8 cellular contexts compared by ENCODE assay signal in genomic region chr1:28249013-28249870, GRCh38. TPM values are rescaled to one million over a fixed set of nuclear protein-coding genes. Genes with fewer than 3 reads are reported as not detected.
A peak's percentile ranks its signal among the peaks of the same experiment; 100 is the strongest.
DNase-seq lines count a peak whose midpoint lies in the region; ATAC-seq and TF ChIP-seq lines count a peak whose summit lies in the region.

No MANE protein-coding gene starts in this region.

- POLR2A ChIA-PET in WTC11 (lab: Charles Lee) = interaction anchor here (0.6 to 2.6 kb wide), 17 partner anchors 10 to 587 kb away, joined by 3 to 20 read pairs (median 5); partner anchors contain the start of genes ATP5IF1, MED18, PHACTR4 and SESN2

- TF ChIP-seq POLR2A in esophagus squamous epithelium (IDR thresholded peaks at IDR 0.05) = no peak

- DNase-seq in activated CD4-positive, CD25-positive, alpha-beta regulatory T cell treated with anti-CD3 and anti-CD28 coated beads, Interleukin-2, amount 50 U/mL, for 72 hours = no peak
- DNase-seq in MV-4-11 (lab: John Stamatoyannopoulos, UW) = peak; percentile 68
- DNase-seq in WTC11 (ENCODE audit: low spot score) = peak; percentile 54
- no peak for DNase-seq in esophagus squamous epithelium (lab: John Stamatoyannopoulos, UW)
- no peak for DNase-seq in effector CD4-positive, alpha-beta T cell

- 11 to 23% methylated on average over 3 of the region's 3 CpGs for WGBS in esophagus squamous epithelium, 2 donors

- no peaks in the 10 kb centered on the region for H3K9me3 ChIP-seq in esophagus squamous epithelium
- H3K9me3 ChIP-seq in neuron (ENCODE audit: low read length) = no peaks in the 10 kb centered on the region

- peak overlapping the region; percentile 96 for H3K27ac Mint-ChIP-seq in WTC11

- peaks cover 34% of the 10 kb centered on the region for H3K4me1 Mint-ChIP-seq in WTC11

- peaks cover 31 to 74% (median 38%) of the 10 kb centered on the region in 3 donors for H3K4me1 ChIP-seq in esophagus squamous epithelium
- H3K4me1 ChIP-seq in neuron (ENCODE audit: insufficient read depth, low read length) = peaks cover 21% of the 10 kb centered on the region

- H3K27me3 Mint-ChIP-seq in WTC11 (ENCODE audit: low read depth) = no peaks in the 10 kb centered on the region

- H3K4me3 ChIP-seq in esophagus squamous epithelium = peak overlapping the region in 3 of 4 donors; percentile 18 to 49 (median 21)
- peak overlapping the region; percentile 3 for H3K4me3 ChIP-seq in neuron (ENCODE audit: low read length)

- CTCF ChIA-PET in WTC11 (lab: Charles Lee) = interaction anchor here (0.5 to 3.0 kb wide), 46 partner anchors 11 to 628 kb away, joined by 3 to 79 read pairs (median 4); partner anchors contain the start of genes ATP5IF1, EYA3, MED18 and PHACTR4

- TF ChIP-seq CTCF in WTC11 (IDR thresholded peaks at IDR 0.05) (no peak), esophagus squamous epithelium (IDR thresholded peaks at IDR 0.05) (no peak)

- peak overlapping the region; percentile 10 for H2AFZ ChIP-seq in neuron (ENCODE audit: low read depth, low read length)

- H3K27me3 ChIP-seq in esophagus squamous epithelium (no peaks in the 10 kb centered on the region), neuron (ENCODE audit: insufficient read depth, low read length) (no peaks in the 10 kb centered on the region)

- peak; percentile 28 to 36 for ATAC-seq in activated CD4-positive, CD25-positive, alpha-beta regulatory T cell treated with anti-CD3 and anti-CD28 coated beads, Interleukin-2, amount 50 U/mL, for 24 hours
- no peak for ATAC-seq in WTC11
- no peak for ATAC-seq in GM18520 (IDR thresholded peaks at IDR 0.05; ENCODE audit: unreplicated experiment)

- H3K36me3 ChIP-seq in esophagus squamous epithelium = no peaks in the 10 kb centered on the region
- H3K36me3 ChIP-seq in neuron (ENCODE audit: insufficient read depth, low read length) = no peaks in the 10 kb centered on the region

- peak overlapping the region; percentile 85 to 91 (median 88) for H3K27ac ChIP-seq in esophagus squamous epithelium

- no peaks in the 10 kb centered on the region for H3K36me3 Mint-ChIP-seq in WTC11

- intact Hi-C loops in esophagus squamous epithelium (cut with DNase I) = no loop called here

- no peaks in the 10 kb centered on the region for H3K9me3 Mint-ChIP-seq in WTC11

- H3K4me3 Mint-ChIP-seq in WTC11 = peak overlapping the region; percentile 53

TF ChIP-seq in WTC11, 78 proteins besides CTCF, POLR2A, EP300 and RAD21:
- no peak for TF ChIP-seq USF1 (CRISPR knock-in tag; IDR thresholded peaks at IDR 0.05)
- TF ChIP-seq GABPB1 (CRISPR knock-in tag; IDR thresholded peaks at IDR 0.05) = peak; percentile 99
TF ChIP-seq in WTC11: peak in this region for 1.

RNA-seq across cellular contexts. Expression of gene SESN2, which starts 10.1 kb away (rescaled TPM):
- total RNA-seq in WTC11 (2021) = 22.3 to 38.1 TPM (median 23.3 TPM) in 3 replicates
- total RNA-seq in esophagus squamous epithelium = 10 to 100 TPM in 2 of 4 donors, 1 to 10 TPM in 2; 7.8 to 20.6 (median 9.3) TPM

RNA-seq across cellular contexts. Expression of gene ATP5IF1, which starts 13.3 kb away (rescaled TPM):
- 201 to 245 TPM (median 228 TPM) in 3 replicates for total RNA-seq in WTC11 (2021)
- 100 to 1,000 TPM; 142 to 284 (median 180) TPM for total RNA-seq in esophagus squamous epithelium

RNA-seq across cellular contexts. Expression of gene DNAJC8, which starts 16.4 kb away (rescaled TPM):
- total RNA-seq in WTC11 (2021) (108 to 112 TPM (median 110 TPM) in 3 replicates), esophagus squamous epithelium (10 to 100 TPM; 27.4 to 55.1 (median 48.9) TPM)

Comparison
In these comparisons a context has a peak if more than half of its experiments do, and no peak if none do; other contexts are left out.
1. ATAC-seq: peak in activated CD4-positive, CD25-positive, alpha-beta regulatory T cell treated with anti-CD3 and anti-CD28 coated beads, Interleukin-2, amount 50 U/mL, for 24 hours (2 of 2); none in WTC11 (single experiment) and GM18520 (single experiment).
2. DNase-seq: peak in MV-4-11 (single experiment) and WTC11 (single experiment); none in activated CD4-positive, CD25-positive, alpha-beta regulatory T cell treated with anti-CD3 and anti-CD28 coated beads, Interleukin-2, amount 50 U/mL, for 72 hours (single experiment), esophagus squamous epithelium (single experiment) and effector CD4-positive, alpha-beta T cell (single experiment).